ENCODE assay signal across 13 cellular contexts in genomic region chr5:99191181-99191775, GRCh38.
"Had no signal": no experiment of that assay in that cellular context is flagged by ENCODE, and none has a peak within 500 bp of the region (broad histone marks: within the 10 kb centered on the region; RNA-seq: fewer than 3 reads in every experiment).

No MANE protein-coding gene starts in this region.

- H3K27me3 ChIP-seq: dorsolateral prefrontal cortex, stomach had no signal

- DNase-seq: activated B cell treated with CpG ODN at 0.5 μM for 24 hours; activated CD4-positive, alpha-beta T cell treated with anti-CD3 and anti-CD28 coated beads, Interleukin-2, amount 10 ng/mL, durations not matched to agents 24 days and 14 days; activated naive CD4-positive, alpha-beta T cell treated with anti-CD3 and anti-CD28 coated beads, Interleukin-2, amount 10 ng/mL, durations not matched to agents 7 days and 5 days; cerebellar nuclear complex; dorsolateral prefrontal cortex; heart left ventricle; natural killer cell; stomach; T-helper 1 cell had no signal

- H3K9me3 ChIP-seq: thoracic aorta had no signal

- H3K4me3 ChIP-seq: dorsolateral prefrontal cortex, heart left ventricle, skin epidermis, stomach, thoracic aorta had no signal

- H3K4me1 ChIP-seq: heart left ventricle, stomach had no signal

- H3K27ac ChIP-seq: dorsolateral prefrontal cortex, heart left ventricle, skin epidermis, stomach, thoracic aorta had no signal

- ATAC-seq: esophagus mucosa, heart left ventricle, left lobe of liver, natural killer cell had no signal

- H3K36me3 ChIP-seq: heart left ventricle, stomach, thoracic aorta had no signal
